In genomic region chr6:35718911-35719381, GRCh38 we compare ENCODE assay signal across 9 cellular contexts. TPM values are rescaled to one million over a fixed set of nuclear protein-coding genes. Genes with fewer than 3 reads are reported as not detected.
A peak's percentile ranks its signal among the peaks of the same experiment; 100 is the strongest.
DNase-seq lines count a peak whose midpoint lies in the region; ATAC-seq and TF ChIP-seq lines count a peak whose summit lies in the region.
"Had no signal": no experiment of that assay in that cellular context is flagged by ENCODE, and none has a peak within 500 bp of the region (broad histone marks: within the 10 kb centered on the region; RNA-seq: fewer than 3 reads in every experiment).

No MANE protein-coding gene starts in this region.

- TF ChIP-seq POLR2A in GM19193 (IDR thresholded peaks at IDR 0.05; ENCODE audit: extremely low read depth, insufficient read depth, insufficient read length) (peak; percentile 30), spleen (IDR thresholded peaks at IDR 0.05) (no peak)

- H3K36me3 ChIP-seq in spleen = no peaks in the 10 kb centered on the region

- H3K4me1 ChIP-seq in spleen = peaks cover 35 to 77% (median 60%) of the 10 kb centered on the region in 6 donors

- H3K4me3 ChIP-seq in spleen = no peak overlapping the region

- ATAC-seq in T-helper 17 cell (peak; percentile 50), Right ventricle myocardium superior (ENCODE audit: poor library complexity) (peak; percentile 14), SK-N-SH treated with all-trans-retinoic acid at 6 μM for 48 hours (no peak), GM18870 (IDR thresholded peaks at IDR 0.05; ENCODE audit: unreplicated experiment) (no peak)

- peaks cover 3% of the 10 kb centered on the region for H3K36me3 Mint-ChIP-seq in T-helper 17 cell (ENCODE audit: low read depth)

- H3K27me3 Mint-ChIP-seq in T-helper 17 cell = no peaks in the 10 kb centered on the region

- no peak for DNase-seq in T-helper 17 cell
- peak; percentile 60 for DNase-seq in Right ventricle myocardium superior
- DNase-seq in spleen = no peak
- DNase-seq in DMS53 (lab: John Stamatoyannopoulos, UW) = no peak
- no peak for DNase-seq in NCI-H774 (lab: John Stamatoyannopoulos, UW)

- H3K27ac Mint-ChIP-seq in T-helper 17 cell = peak overlapping the region; percentile 90

- no peak for TF ChIP-seq CTCF in spleen (IDR thresholded peaks at IDR 0.05 in 8 of 11, conservative IDR thresholded peaks at IDR 0.05 in 3 of 11)

- H3K27ac ChIP-seq in spleen = peak overlapping the region; percentile 69 to 100 (median 86)

- H3K9me3 ChIP-seq in T-helper 17 cell (ENCODE audit: control insufficient read depth, low read length, poor library complexity, severe bottlenecking) (no peaks in the 10 kb centered on the region), spleen (no peaks in the 10 kb centered on the region)

- 33 to 61% (median 37%) methylated on average over 2 of the region's 2 CpGs for WGBS in spleen, 5 donors

- no peaks in the 10 kb centered on the region for H3K27me3 ChIP-seq in spleen (replicated peaks in 1 of 7)

- peak overlapping the region; percentile 77 for H3K4me3 Mint-ChIP-seq in T-helper 17 cell

- H3K4me1 Mint-ChIP-seq in T-helper 17 cell = peaks cover 56% of the 10 kb centered on the region

- intact Hi-C loops in Right ventricle myocardium superior (cut with DNase I) = no loop called here
- intact Hi-C loops in spleen (cut with DNase I; ENCODE audit: low total_unique reads) = no loop called here

TF ChIP-seq in SK-N-SH treated with all-trans-retinoic acid at 6 μM for 48 hours, 23 proteins besides CTCF, POLR2A, EP300 and RAD21:
- TF ChIP-seq GLIS3 (CRISPR knock-in tag; IDR thresholded peaks at IDR 0.05) = no peak
- TF ChIP-seq BACH2 (CRISPR knock-in tag; IDR thresholded peaks at IDR 0.05; ENCODE audit: borderline replicate concordance) = no peak

RNA-seq across cellular contexts. Expression of gene ARMC12, which starts 17.9 kb away (rescaled TPM):
- total RNA-seq in T-helper 17 cell (1 to 10 TPM in 1 of 2 donors, under 1 TPM in 1; 0.78 to 1.2 TPM), Right ventricle myocardium superior (not detected), spleen (1 to 10 TPM in 2 of 7 donors, under 1 TPM in 5; 0.23 to 1.6 (median 0.97) TPM)
- polyA plus RNA-seq in spleen = 1 to 10 TPM; 2.0 to 4.1 (median 2.7) TPM

RNA-seq across cellular contexts. Expression of gene FKBP5, which starts 30.2 kb away (rescaled TPM):
- total RNA-seq in T-helper 17 cell = 10 to 100 TPM; 53.3 to 60.8 TPM
- total RNA-seq in Right ventricle myocardium superior = 106 TPM
- 100 to 1,000 TPM in 5 of 7 donors, 10 to 100 TPM in 2; 39.9 to 368 (median 241) TPM for total RNA-seq in spleen
- polyA plus RNA-seq in spleen = 10 to 100 TPM; 23.8 to 88.9 (median 75.9) TPM

RNA-seq across cellular contexts. Expression of gene CLPSL2, which starts 57.5 kb away (rescaled TPM):
- total RNA-seq in T-helper 17 cell (not detected), Right ventricle myocardium superior (not detected), spleen (not detected)
- not detected for polyA plus RNA-seq in spleen
- total RNA-seq: lower leg skin had no signal

Comparison
In these comparisons a context has a peak if more than half of its experiments do, and no peak if none do; other contexts are left out.
1. ATAC-seq: peak in T-helper 17 cell (single experiment) and Right ventricle myocardium superior (single experiment); none in SK-N-SH treated with all-trans-retinoic acid at 6 μM for 48 hours (single experiment) and GM18870 (single experiment).